30 cellular contexts compared by ENCODE assay signal in genomic region chr5:9335754-9336495, GRCh38.
"Had no signal": no experiment of that assay in that cellular context is flagged by ENCODE, and none has a peak within 500 bp of the region (broad histone marks: within the 10 kb centered on the region; RNA-seq: fewer than 3 reads in every experiment).

No MANE protein-coding gene starts in this region.

- H3K4me1 Mint-ChIP-seq: activated B cell treated with CpG ODN at 0.5 μM for 24 hours; activated CD8-positive, alpha-beta memory T cell treated with anti-CD3 and anti-CD28 coated beads, Interleukin-2, amount 10 ng/mL, durations not matched to agents 7 days and 5 days; activated naive CD4-positive, alpha-beta T cell treated with anti-CD3 and anti-CD28 coated beads, Interleukin-2, amount 50 U/mL, for 24 hours; central memory CD8-positive, alpha-beta T cell; stimulated activated effector memory CD8-positive, alpha-beta T cell treated with anti-CD3 and anti-CD28 coated beads, Interleukin-12 subunit alpha, Interleukin-12 subunit beta, amount 100 ng/mL, for 72 hours had no signal

- H3K36me3 ChIP-seq: breast epithelium, esophagus squamous epithelium, left ventricle myocardium inferior, neutrophil, ovary, thoracic aorta, upper lobe of left lung, vagina had no signal

- H3K4me1 ChIP-seq: breast epithelium, esophagus squamous epithelium, upper lobe of left lung, vagina had no signal

- H3K9me3 ChIP-seq: breast epithelium, esophagus squamous epithelium, left ventricle myocardium inferior, neutrophil, ovary, thoracic aorta, upper lobe of left lung, vagina had no signal

- H3K27me3 Mint-ChIP-seq: activated B cell treated with CpG ODN at 0.5 μM for 24 hours; activated CD8-positive, alpha-beta memory T cell treated with anti-CD3 and anti-CD28 coated beads, Interleukin-2, amount 10 ng/mL, durations not matched to agents 7 days and 5 days; activated naive CD4-positive, alpha-beta T cell treated with anti-CD3 and anti-CD28 coated beads, Interleukin-2, amount 50 U/mL, for 24 hours; central memory CD8-positive, alpha-beta T cell; progenitor cell of endocrine pancreas; stimulated activated naive CD8-positive, alpha-beta T cell treated with anti-CD3 and anti-CD28 coated beads, Interleukin-15, Interleukin-2, amounts not matched to agents 100 ng/mL and 50 ng/mL, for 24 hours had no signal

- H3K4me3 Mint-ChIP-seq: activated B cell treated with CpG ODN at 0.5 μM for 24 hours; activated CD8-positive, alpha-beta memory T cell treated with anti-CD3 and anti-CD28 coated beads, Interleukin-2, amount 10 ng/mL, durations not matched to agents 7 days and 5 days; activated CD8-positive, alpha-beta T cell treated with anti-CD3 and anti-CD28 coated beads, Interleukin-2, amount 10 ng/mL, durations not matched to agents 7 days and 5 days; activated naive CD4-positive, alpha-beta T cell treated with anti-CD3 and anti-CD28 coated beads, Interleukin-2, amount 50 U/mL, for 24 hours; central memory CD8-positive, alpha-beta T cell; nephron progenitor cell; stimulated activated effector memory CD8-positive, alpha-beta T cell treated with anti-CD3 and anti-CD28 coated beads, Interleukin-12 subunit alpha, Interleukin-12 subunit beta, amount 100 ng/mL, for 72 hours; stimulated activated naive CD8-positive, alpha-beta T cell treated with anti-CD3 and anti-CD28 coated beads, Interleukin-15, Interleukin-2, amounts not matched to agents 100 ng/mL and 50 ng/mL, for 24 hours; T-helper 2 cell treated with Interferon-gamma antibody and Interleukin-4, amounts not matched to agents 5 μg/mL and 100 μg/mL, for 36 hours had no signal

- H3K27ac ChIP-seq: breast epithelium, epithelial cell of prostate, esophagus squamous epithelium, left ventricle myocardium inferior, neutrophil, ovary, skin epidermis, thoracic aorta, upper lobe of left lung, vagina had no signal

- H3K36me3 Mint-ChIP-seq: activated CD8-positive, alpha-beta memory T cell treated with anti-CD3 and anti-CD28 coated beads, Interleukin-2, amount 10 ng/mL, durations not matched to agents 7 days and 5 days; activated naive CD4-positive, alpha-beta T cell treated with anti-CD3 and anti-CD28 coated beads, Interleukin-2, amount 50 U/mL, for 24 hours; stimulated activated effector memory CD8-positive, alpha-beta T cell treated with anti-CD3 and anti-CD28 coated beads, Interleukin-12 subunit alpha, Interleukin-12 subunit beta, amount 100 ng/mL, for 72 hours had no signal

- H3K9me3 Mint-ChIP-seq: nephron progenitor cell had no signal

- ATAC-seq: activated CD8-positive, alpha-beta memory T cell treated with anti-CD3 and anti-CD28 coated beads, Interleukin-2, amount 10 ng/mL, durations not matched to agents 7 days and 5 days; activated CD8-positive, alpha-beta T cell treated with anti-CD3 and anti-CD28 coated beads, Interleukin-2, amount 10 ng/mL, durations not matched to agents 7 days and 5 days; sciatic nerve; stimulated activated effector memory CD8-positive, alpha-beta T cell treated with anti-CD3 and anti-CD28 coated beads, Interleukin-12 subunit alpha, Interleukin-12 subunit beta, amount 100 ng/mL, for 72 hours had no signal

- H3K27ac Mint-ChIP-seq: activated B cell treated with CpG ODN at 0.5 μM for 24 hours; activated CD8-positive, alpha-beta memory T cell treated with anti-CD3 and anti-CD28 coated beads, Interleukin-2, amount 10 ng/mL, durations not matched to agents 7 days and 5 days; activated CD8-positive, alpha-beta T cell treated with anti-CD3 and anti-CD28 coated beads, Interleukin-2, amount 10 ng/mL, durations not matched to agents 7 days and 5 days; activated naive CD4-positive, alpha-beta T cell treated with anti-CD3 and anti-CD28 coated beads, Interleukin-2, amount 50 U/mL, for 24 hours; activated T-helper 2 cell treated with anti-CD3 and anti-CD28 coated beads, Interferon-gamma antibody, Interleukin-2, Interleukin-4, amounts not matched to agents 10 μg/mL and 5 μg/mL and 100 μg/mL, durations not matched to agents 14 hours and 24 hours and 36 hours; nephron progenitor cell; progenitor cell of endocrine pancreas; stimulated activated effector memory CD8-positive, alpha-beta T cell treated with anti-CD3 and anti-CD28 coated beads, Interleukin-12 subunit alpha, Interleukin-12 subunit beta, amount 100 ng/mL, for 72 hours; stimulated activated naive CD8-positive, alpha-beta T cell treated with anti-CD3 and anti-CD28 coated beads, Interleukin-15, Interleukin-2, amounts not matched to agents 100 ng/mL and 50 ng/mL, for 24 hours; T-helper 2 cell treated with Interferon-gamma antibody and Interleukin-4, amounts not matched to agents 5 μg/mL and 100 μg/mL, for 36 hours had no signal

- DNase-seq: activated B cell treated with CpG ODN at 0.5 μM for 24 hours; activated CD8-positive, alpha-beta memory T cell treated with anti-CD3 and anti-CD28 coated beads, Interleukin-2, amount 10 ng/mL, durations not matched to agents 7 days and 5 days; activated CD8-positive, alpha-beta T cell treated with anti-CD3 and anti-CD28 coated beads, Interleukin-2, amount 10 ng/mL, durations not matched to agents 7 days and 5 days; activated T-cell treated with anti-CD3 and anti-CD28 coated beads, Interleukin-2, amount 50 U/mL, for 48 hours; dermis blood vessel endothelial cell; effector CD4-positive, alpha-beta T cell; esophagus squamous epithelium; head of caudate nucleus; left ventricle myocardium inferior; nephron progenitor cell; ovary; retina; stimulated activated CD4-positive, alpha-beta T cell treated with anti-CD3 and anti-CD28 coated beads, Interleukin-12 subunit alpha, Interleukin-12 subunit beta, amount 100 ng/mL, for 4 hours; stimulated activated CD4-positive, alpha-beta T cell treated with anti-CD3 and anti-CD28 coated beads, Interleukin-4, amount 100 ng/mL, for 24 hours; T-helper 1 cell; upper lobe of left lung had no signal

- H3K4me3 ChIP-seq: breast epithelium, esophagus squamous epithelium, left ventricle myocardium inferior, ovary, skin epidermis, thoracic aorta, upper lobe of left lung, vagina had no signal
